23 cellular contexts compared by ENCODE assay signal in genomic region chr11:69167916-69168691, GRCh38. TPM values are rescaled to one million over a fixed set of nuclear protein-coding genes. Genes with fewer than 3 reads are reported as not detected.
DNase-seq lines count a peak whose midpoint lies in the region; ATAC-seq, FAIRE-seq and TF ChIP-seq lines count a peak whose summit lies in the region.
"Had no signal": no experiment of that assay in that cellular context is flagged by ENCODE, and none has a peak within 500 bp of the region (broad histone marks: within the 10 kb centered on the region; RNA-seq: fewer than 3 reads in every experiment).

No MANE protein-coding gene starts in this region.

- no peak overlapping the region for H2BK120ac ChIP-seq in mesenchymal stem cell (ENCODE audit: low read depth, low read length)

- H3K27me3 ChIP-seq in bronchial epithelial cell (ENCODE audit: control insufficient read depth, insufficient read depth, low read length) (peaks cover 2% of the 10 kb centered on the region), mesenchymal stem cell (ENCODE audit: control insufficient read depth in 1 of 2, insufficient read depth in 1 of 2, low read length in 2 of 2) (peaks cover 22 to 35% of the 10 kb centered on the region in 2 experiments)
- H3K27me3 ChIP-seq: body of pancreas, gastroesophageal sphincter had no signal

- TF ChIP-seq CTCF in AG10803 (conservative IDR thresholded peaks at IDR 0.05; ENCODE audit: low read length) (no peak), bronchial epithelial cell (IDR thresholded peaks at IDR 0.05; ENCODE audit: insufficient read depth, low read length, severe bottlenecking) (no peak), kidney (IDR thresholded peaks at IDR 0.05; ENCODE audit: borderline replicate concordance, extremely low read depth, insufficient read depth) (no peak)

- H4K91ac ChIP-seq in mesenchymal stem cell (ENCODE audit: low read length) = no peak overlapping the region

- H3K4me3 ChIP-seq in AG10803 (ENCODE audit: low read length) (no peak overlapping the region), bronchial epithelial cell (ENCODE audit: low read depth, low read length) (no peak overlapping the region), mesenchymal stem cell (ENCODE audit: insufficient read depth in 1 of 2, low read depth in 1 of 2, low read length in 2 of 2) (no peak overlapping the region), kidney (ENCODE audit: low read length in 2 of 2) (no peak overlapping the region)
- H3K4me3 ChIP-seq: body of pancreas, gastroesophageal sphincter had no signal

- H2AK5ac ChIP-seq in mesenchymal stem cell (ENCODE audit: low read length, severe bottlenecking) = no peak overlapping the region

- no peaks in the 10 kb centered on the region for H3K36me3 ChIP-seq in bronchial epithelial cell (ENCODE audit: control insufficient read depth, insufficient read depth, low read length)
- no peaks in the 10 kb centered on the region for H3K36me3 ChIP-seq in mesenchymal stem cell (ENCODE audit: control insufficient read depth in 1 of 2, insufficient read depth in 2 of 2, low read depth in 1 of 2, low read length in 2 of 2)
- H3K36me3 ChIP-seq in kidney (ENCODE audit: control insufficient read depth in 1 of 2, insufficient read depth in 2 of 2, low read length in 2 of 2) = no peaks in the 10 kb centered on the region
- H3K36me3 ChIP-seq: gastroesophageal sphincter, neutrophil, WERI-Rb-1 had no signal

- DNase-seq in AG10803 (ENCODE audit: low read depth) (peak; percentile 48), NCI-H226 (peak; percentile 35), bronchial epithelial cell (ENCODE audit: low read depth) (peak; percentile 49), mesenchymal stem cell (peak; percentile 22), left colon (no peak), kidney (no peak), left cardiac atrium (no peak)
- DNase-seq: activated CD8-positive, alpha-beta T cell treated with anti-CD3 and anti-CD28 coated beads for 36 hours; activated T-cell treated with anti-CD3 and anti-CD28 coated beads, Interleukin-2, amount 50 U/mL, for 4 hours; CD4-positive, alpha-beta T cell; cortex of kidney; DMS53; NCI-H1048; NCI-H2081; NCI-H510A treated with DMSO at 0.1 percent for 48 hours; SIG-M5; stimulated activated CD8-positive, alpha-beta memory T cell treated with anti-CD3 and anti-CD28 coated beads, Interleukin-4, amount 100 ng/mL, for 48 hours; WERI-Rb-1 had no signal

- ATAC-seq in GM18907 (IDR thresholded peaks at IDR 0.05; ENCODE audit: unreplicated experiment) (no peak), left colon (no peak), left cardiac atrium (no peak)
- ATAC-seq: activated CD8-positive, alpha-beta T cell treated with anti-CD3 and anti-CD28 coated beads for 36 hours; activated naive CD4-positive, alpha-beta T cell treated with anti-CD3 and anti-CD28 coated beads, Interleukin-2, amount 50 U/mL, for 72 hours; activated T-cell treated with anti-CD3 and anti-CD28 coated beads, Interleukin-2, amount 50 U/mL, for 4 hours; body of pancreas; gastroesophageal sphincter had no signal

- H3K9me3 ChIP-seq in mesenchymal stem cell (ENCODE audit: control insufficient read depth, low read length) (peaks cover 20% of the 10 kb centered on the region), kidney (ENCODE audit: control insufficient read depth in 1 of 2, low read length in 2 of 2) (peaks cover 0 to under 1% of the 10 kb centered on the region in 2 donors)
- H3K9me3 ChIP-seq: body of pancreas, neutrophil had no signal

- no peak overlapping the region for H3K14ac ChIP-seq in mesenchymal stem cell (ENCODE audit: low read length in 2 of 2)

- 73% methylated on average over 8 of the region's 9 CpGs for WGBS in mesenchymal stem cell

- H4K8ac ChIP-seq in mesenchymal stem cell (ENCODE audit: low read length) = no peak overlapping the region

- no peak for FAIRE-seq in bronchial epithelial cell (lab: Jason Lieb, UNC)
- no peak for FAIRE-seq in kidney (lab: Jason Lieb, UNC)

- peak overlapping the region; percentile 12 for H2BK15ac ChIP-seq in mesenchymal stem cell (ENCODE audit: low read depth, poor library complexity, severe bottlenecking)

- peaks cover 14% of the 10 kb centered on the region for H3K4me1 ChIP-seq in mesenchymal stem cell (ENCODE audit: control insufficient read depth, insufficient read depth, low read depth, low read length)
- H3K4me1 ChIP-seq in kidney (ENCODE audit: control insufficient read depth in 1 of 2, insufficient read depth in 1 of 2, low read depth in 1 of 2, low read length in 2 of 2) = no peaks in the 10 kb centered on the region

- peak overlapping the region in 1 of 2 experiments; percentile 56 for H2BK12ac ChIP-seq in mesenchymal stem cell (ENCODE audit: low read length in 2 of 2)

- H3K18ac ChIP-seq in mesenchymal stem cell (ENCODE audit: low read depth in 1 of 2, low read length in 2 of 2) = no peak overlapping the region

- H3K27ac ChIP-seq in mesenchymal stem cell (ENCODE audit: low read length, poor library complexity, severe bottlenecking) = no peak overlapping the region
- no peak overlapping the region for H3K27ac ChIP-seq in kidney (ENCODE audit: low read depth in 2 of 2, low read length in 2 of 2)
- H3K27ac ChIP-seq: body of pancreas, neutrophil, WERI-Rb-1 had no signal

- H3K4me2 ChIP-seq in mesenchymal stem cell (ENCODE audit: low read length, poor library complexity, severe bottlenecking) = no peak overlapping the region

- no peaks in the 10 kb centered on the region for H3K79me1 ChIP-seq in mesenchymal stem cell (replicated peaks; ENCODE audit: low read length, poor library complexity, severe bottlenecking)

- H2AFZ ChIP-seq in mesenchymal stem cell (ENCODE audit: low read depth, low read length) = no peak overlapping the region

- intact Hi-C loops in left colon (cut with DNase I, micrococcal nuclease) = no loop called here
- intact Hi-C loops in kidney (cut with DNase I) = no loop called here
- intact Hi-C loops in left cardiac atrium (cut with DNase I) = no loop called here

- no peak overlapping the region for H3K23ac ChIP-seq in mesenchymal stem cell (ENCODE audit: low read length in 2 of 2)

- H2BK5ac ChIP-seq in mesenchymal stem cell (ENCODE audit: low read depth, low read length, poor library complexity, severe bottlenecking) = no peak overlapping the region

- no peak overlapping the region for H3K4ac ChIP-seq in mesenchymal stem cell (ENCODE audit: low read depth in 1 of 2, low read length in 2 of 2)

- no peak overlapping the region for H3K9ac ChIP-seq in mesenchymal stem cell (ENCODE audit: low read length)
- no peak overlapping the region for H3K9ac ChIP-seq in kidney (ENCODE audit: low read length in 2 of 2)

RNA-seq across cellular contexts. Expression of gene SMIM38, which starts 12.4 kb away (rescaled TPM):
- total RNA-seq in bronchial epithelial cell (0.26 and 0.38 TPM in 2 replicates), left colon (under 1 TPM; 0.22 to 0.70 TPM), kidney (0.63 TPM), left cardiac atrium (under 1 TPM in 1 of 2 donors, not detected in 1; 0.18 TPM)
- 0.03 TPM for polyA plus RNA-seq in mesenchymal stem cell (2013, experiment 1 of 2)
- polyA plus RNA-seq in mesenchymal stem cell (2013, experiment 2 of 2) = 0.01 TPM
- 0.19 TPM for polyA plus RNA-seq in kidney (ENCODE audit: insufficient read depth, low read depth, low replicate concordance)

Comparison
In these comparisons a context has a peak if more than half of its experiments do, and no peak if none do; other contexts are left out.
1. DNase-seq: peak in AG10803 (single experiment), NCI-H226 (single experiment), bronchial epithelial cell (single experiment) and mesenchymal stem cell (single experiment); none in left colon (0 of 2), kidney (single experiment) and left cardiac atrium (single experiment).